Comparison of ENCODE assay signal across 1 cellular context in genomic region chr1:228500901-228501871, GRCh38.
A peak's percentile ranks its signal among the peaks of the same experiment; 100 is the strongest.
TF ChIP-seq lines count a peak whose summit lies in the region.

No MANE protein-coding gene starts in this region.

TF ChIP-seq in HepG2, 621 proteins besides CTCF, POLR2A, EP300 and RAD21 (continued from another document and continues in another):
- peak; percentile 47; the same call in 1 of the 2 replicates for TF ChIP-seq MEIS2 (CRISPR knock-in tag; IDR thresholded peaks at IDR 0.05)
- no peak for TF ChIP-seq ZNF609 (CRISPR knock-in tag; IDR thresholded peaks at IDR 0.05; ENCODE audit: borderline replicate concordance)
- peak; percentile 65 for TF ChIP-seq MAX (IDR thresholded peaks at IDR 0.05)
- no peak for TF ChIP-seq ZNF296 (CRISPR knock-in tag; conservative IDR thresholded peaks at IDR 0.05)
- no peak for TF ChIP-seq ZSCAN5A (CRISPR knock-in tag; IDR thresholded peaks at IDR 0.05; ENCODE audit: borderline replicate concordance)
- no peak for TF ChIP-seq ZBTB7B (CRISPR knock-in tag; IDR thresholded peaks at IDR 0.05)
- 0 out of 2 replicates have a peak, but pooled peaks have one; percentile 38 for TF ChIP-seq ZNF547 (CRISPR knock-in tag; IDR thresholded peaks at IDR 0.05)
- TF ChIP-seq MAFF (IDR thresholded peaks at IDR 0.05; ENCODE audit: low read depth, low read length): no peak
- no peak for TF ChIP-seq DZIP1 (CRISPR knock-in tag; IDR thresholded peaks at IDR 0.05)
- TF ChIP-seq ZNF841 (CRISPR knock-in tag; IDR thresholded peaks at IDR 0.05; ENCODE audit: borderline replicate concordance): no peak
- no peak for TF ChIP-seq THAP11 (CRISPR knock-in tag; IDR thresholded peaks at IDR 0.05)
- no peak for TF ChIP-seq RBFOX2 (IDR thresholded peaks at IDR 0.05; ENCODE audit: low read depth, low read length)
- TF ChIP-seq ZNF83 (CRISPR knock-in tag; IDR thresholded peaks at IDR 0.05; ENCODE audit: borderline replicate concordance): no peak
- 0 out of 2 replicates have a peak, but pooled peaks have one; percentile 33 for TF ChIP-seq AKAP8 (CRISPR knock-in tag; IDR thresholded peaks at IDR 0.05)
- no peak for TF ChIP-seq ZNF639 (CRISPR knock-in tag; conservative IDR thresholded peaks at IDR 0.05)
- 0 out of 2 replicates have a peak, but pooled peaks have one; percentile 61 for TF ChIP-seq ZNF232 (CRISPR knock-in tag; IDR thresholded peaks at IDR 0.05; ENCODE audit: borderline replicate concordance)
- TF ChIP-seq PAF1 (CRISPR knock-in tag; IDR thresholded peaks at IDR 0.05): no peak
- TF ChIP-seq RAD51 (IDR thresholded peaks at IDR 0.05; ENCODE audit: borderline replicate concordance): no peak
- peak; percentile 66; a peak in 2 of 4 replicates for TF ChIP-seq HMGXB4 (CRISPR knock-in tag; IDR thresholded peaks at IDR 0.05; ENCODE audit: borderline replicate concordance in 1 of 2, low read depth in 1 of 2)
- peak; percentile 24; the same call in 1 of the 2 replicates for TF ChIP-seq ZBTB25 (CRISPR knock-in tag; IDR thresholded peaks at IDR 0.05)
- no peak for TF ChIP-seq ZSCAN12 (CRISPR knock-in tag; IDR thresholded peaks at IDR 0.05)
- TF ChIP-seq ZNF180 (CRISPR knock-in tag; IDR thresholded peaks at IDR 0.05; ENCODE audit: borderline replicate concordance, low read depth): no peak
- TF ChIP-seq MYPOP (CRISPR knock-in tag; IDR thresholded peaks at IDR 0.05): no peak
- no peak for TF ChIP-seq ZNF282 (IDR thresholded peaks at IDR 0.05; ENCODE audit: partially characterized antibody)
- no peak for TF ChIP-seq DPF2 (CRISPR knock-in tag; IDR thresholded peaks at IDR 0.05; ENCODE audit: borderline replicate concordance, low read depth)
- TF ChIP-seq STAT6 (CRISPR knock-in tag; IDR thresholded peaks at IDR 0.05; ENCODE audit: borderline replicate concordance): no peak
- no peak for TF ChIP-seq HOXA9 (CRISPR knock-in tag; IDR thresholded peaks at IDR 0.05; ENCODE audit: borderline replicate concordance)
- TF ChIP-seq KLF12 (CRISPR knock-in tag; IDR thresholded peaks at IDR 0.05; ENCODE audit: borderline replicate concordance): no peak
- no peak for TF ChIP-seq PATZ1 (CRISPR knock-in tag; IDR thresholded peaks at IDR 0.05)
- TF ChIP-seq REST (IDR thresholded peaks at IDR 0.05; ENCODE audit: borderline replicate concordance in 1 of 2, low read depth in 1 of 2, low read length in 2 of 2): no peak
